9 cellular contexts compared by ENCODE assay signal in genomic region chr11:110094298-110095073, GRCh38. TPM values are rescaled to one million over a fixed set of nuclear protein-coding genes. Genes with fewer than 3 reads are reported as not detected.
DNase-seq lines count a peak whose midpoint lies in the region; ATAC-seq, FAIRE-seq and TF ChIP-seq lines count a peak whose summit lies in the region.
"Had no signal": no experiment of that assay in that cellular context is flagged by ENCODE, and none has a peak within 500 bp of the region (broad histone marks: within the 10 kb centered on the region; RNA-seq: fewer than 3 reads in every experiment).

No MANE protein-coding gene starts in this region.

- peak overlapping the region; percentile 67 for H3K4me3 ChIP-seq in astrocyte of the spinal cord (ENCODE audit: low read depth, low read length)
- peak overlapping the region; percentile 68 to 89 (median 80); a peak in 5 of 6 replicates for H3K4me3 ChIP-seq in HepG2 (replicated peaks in 1 of 3; ENCODE audit: insufficient read depth in 1 of 3, low read depth in 2 of 3, low read length in 3 of 3)
- H3K4me3 ChIP-seq in small intestine (ENCODE audit: low read depth in 1 of 2, low read length in 2 of 2): peak overlapping the region in 1 of 2 donors; percentile 84

- FAIRE-seq in HepG2 (lab: Jason Lieb, UNC): no peak
- FAIRE-seq in small intestine (lab: Jason Lieb, UNC): no peak

- ATAC-seq in HepG2: no peak

- intact Hi-C loops in HepG2 (cut with micrococcal nuclease; ENCODE audit: unreplicated experiment): loop anchor here (5.0 to 10.0 kb wide), 4 partner anchors 33 to 340 kb away; partner anchors contain the start of gene RDX

- TSS peak; percentile 58 for BruUV-seq in HepG2 (replicated peaks; lab: Mats Ljungman, UMichigan)

- in situ Hi-C loops in astrocyte of the spinal cord (cut with HindIII; ENCODE audit: low sequenced_read_pairs): no loop called here
- in situ Hi-C loops in HepG2 (cut with HindIII; ENCODE audit: extremely low pct_ligation_motif_present, low pct_unique_long_range_greater_than_20kb): no loop called here

- TF ChIP-seq EP300 in HepG2 (IDR thresholded peaks at IDR 0.05; ENCODE audit: low read depth in 2 of 2, low read length in 2 of 2) (no peak), HepG2 (CRISPR knock-in tag; IDR thresholded peaks at IDR 0.05; ENCODE audit: borderline replicate concordance) (no peak)

- no peaks in the 10 kb centered on the region for H3K36me3 ChIP-seq in HepG2 (replicated peaks in 1 of 2; ENCODE audit: control insufficient read depth in 1 of 2, insufficient read depth in 2 of 2, low read length in 2 of 2)
- H3K36me3 ChIP-seq in small intestine (ENCODE audit: control insufficient read depth in 2 of 2, insufficient read depth in 2 of 2, low read length in 2 of 2): no peaks in the 10 kb centered on the region

- no peak for TF ChIP-seq RAD21 in HepG2 (CRISPR knock-in tag; IDR thresholded peaks at IDR 0.05)

- H3K27me3 ChIP-seq in HepG2 (ENCODE audit: control insufficient read depth in 1 of 2, insufficient read depth in 2 of 2, low read length in 2 of 2): peaks cover 1 to 9% of the 10 kb centered on the region in 2 experiments; a peak in 2 of 5 replicates
- H3K27me3 ChIP-seq in small intestine (ENCODE audit: control insufficient read depth in 2 of 2, insufficient read depth in 2 of 2, low read length in 2 of 2): no peaks in the 10 kb centered on the region

- CTCF ChIA-PET in activated CD4-positive, alpha-beta T cell treated with anti-CD3 and anti-CD28 coated beads, Interleukin-2, amount 10 ng/mL, durations not matched to agents 7 days and 5 days (lab: Charles Lee): interaction anchor here (4.7 kb wide), 1 partner anchor 17 kb away, joined by 21 read pairs; no protein-coding TSS in a partner anchor
- CTCF ChIA-PET in HepG2 (lab: Yijun Ruan, JAX; ENCODE audit: low intra/inter-chr PET ratio, low total read pairs): no interaction called here

- H3K4me2 ChIP-seq in HepG2 (ENCODE audit: low read depth, low read length): peak overlapping the region; percentile 69

- H3K79me2 ChIP-seq in HepG2 (ENCODE audit: insufficient read depth, low read length): peaks cover 25% of the 10 kb centered on the region

- TF ChIP-seq POLR2A in HepG2 (IDR thresholded peaks at IDR 0.05; ENCODE audit: insufficient read depth in 1 of 2, low read depth in 2 of 2, low read length in 2 of 2): no peak

- H2AFZ ChIP-seq in HepG2 (ENCODE audit: low read length): no peak overlapping the region

- H3K27ac ChIP-seq in HepG2 (ENCODE audit: extremely low read length, insufficient read depth, low read length): peak overlapping the region; percentile 87
- H3K27ac ChIP-seq in temporal lobe (ENCODE audit: low read depth, low read length): peak overlapping the region; percentile 63
- no peak overlapping the region for H3K27ac ChIP-seq in small intestine (ENCODE audit: low read depth in 1 of 2, low read length in 1 of 2)

- H3K27ac Mint-ChIP-seq in activated CD4-positive, alpha-beta T cell treated with anti-CD3 and anti-CD28 coated beads, Interleukin-2, amount 10 ng/mL, durations not matched to agents 7 days and 5 days: no peak overlapping the region
- no peak overlapping the region for H3K27ac Mint-ChIP-seq in immature natural killer cell

- no peaks in the 10 kb centered on the region for H3K9me3 Mint-ChIP-seq in activated CD4-positive, alpha-beta T cell treated with anti-CD3 and anti-CD28 coated beads, Interleukin-2, amount 10 ng/mL, durations not matched to agents 7 days and 5 days
- peaks cover 0 to 7% (median 0%) of the 10 kb centered on the region in 6 donors for H3K9me3 Mint-ChIP-seq in immature natural killer cell

- peak overlapping the region; percentile 87 for H3K9ac ChIP-seq in HepG2 (ENCODE audit: insufficient read depth, low read depth, low read length)

- peaks cover 49% of the 10 kb centered on the region for H3K27me3 Mint-ChIP-seq in activated CD4-positive, alpha-beta T cell treated with anti-CD3 and anti-CD28 coated beads, Interleukin-2, amount 10 ng/mL, durations not matched to agents 7 days and 5 days
- peaks cover 3 to 26% (median 6%) of the 10 kb centered on the region in 3 donors for H3K27me3 Mint-ChIP-seq in immature natural killer cell (ENCODE audit: low read depth in 3 of 3)

- H3K4me3 Mint-ChIP-seq in activated CD4-positive, alpha-beta T cell treated with anti-CD3 and anti-CD28 coated beads, Interleukin-2, amount 10 ng/mL, durations not matched to agents 7 days and 5 days: peak overlapping the region; percentile 65
- H3K4me3 Mint-ChIP-seq in immature natural killer cell: peak overlapping the region in 2 of 5 donors; percentile 69 to 72

- H3K36me3 Mint-ChIP-seq in activated CD4-positive, alpha-beta T cell treated with anti-CD3 and anti-CD28 coated beads, Interleukin-2, amount 10 ng/mL, durations not matched to agents 7 days and 5 days (ENCODE audit: low read depth): no peaks in the 10 kb centered on the region
- H3K36me3 Mint-ChIP-seq in immature natural killer cell: no peaks in the 10 kb centered on the region

- no peak for DNase-seq in activated CD4-positive, alpha-beta T cell treated with anti-CD3 and anti-CD28 coated beads, Interleukin-2, amount 10 ng/mL, durations not matched to agents 7 days and 5 days
- DNase-seq in activated CD4-positive, alpha-beta T cell treated with anti-CD3 and anti-CD28 coated beads, Interleukin-2, amount 50 U/mL, for 4 hours: no peak
- no peak for DNase-seq in astrocyte of the spinal cord (ENCODE audit: low read depth, low spot score)
- no peak for DNase-seq in HepG2 (ENCODE audit: low spot score)
- no peak for DNase-seq in small intestine
- no peak for DNase-seq in HUDEP-2 (lab: John Stamatoyannopoulos, UW; ENCODE audit: unreplicated experiment in 76 of 76)
- DNase-seq in immature natural killer cell: no peak
- DNase-seq: cortex of kidney had no signal

- peaks cover 11% of the 10 kb centered on the region for H3K4me1 Mint-ChIP-seq in activated CD4-positive, alpha-beta T cell treated with anti-CD3 and anti-CD28 coated beads, Interleukin-2, amount 10 ng/mL, durations not matched to agents 7 days and 5 days
- H3K4me1 Mint-ChIP-seq in immature natural killer cell: peaks cover 8 to 12% of the 10 kb centered on the region in 2 donors

- H3K4me1 ChIP-seq in HepG2 (ENCODE audit: insufficient read depth, low read length): peaks cover 27% of the 10 kb centered on the region
- no peaks in the 10 kb centered on the region for H3K4me1 ChIP-seq in small intestine (ENCODE audit: control insufficient read depth in 2 of 2, insufficient read depth in 1 of 2, low read depth in 1 of 2, low read length in 1 of 2)

- H3K9me3 ChIP-seq in HepG2 (ENCODE audit: low read length): no peaks in the 10 kb centered on the region
- no peaks in the 10 kb centered on the region for H3K9me3 ChIP-seq in small intestine (ENCODE audit: control insufficient read depth, low read depth)

- TF ChIP-seq CTCF in astrocyte of the spinal cord (IDR thresholded peaks at IDR 0.05; ENCODE audit: low read depth, low read length): no peak
- no peak for TF ChIP-seq CTCF in HepG2 (CRISPR knock-in tag; IDR thresholded peaks at IDR 0.05)

- no peaks in the 10 kb centered on the region for H4K20me1 ChIP-seq in HepG2 (ENCODE audit: insufficient read depth, low read length)

- WGBS in HepG2 (ENCODE audit: low lambda C conversion rate): 58% methylated on average over 7 of the region's 7 CpGs
- WGBS in small intestine, 3 donors: 30 to 39% (median 38%) methylated on average over 7 of the region's 7 CpGs

- POLR2A ChIA-PET in activated CD4-positive, alpha-beta T cell treated with anti-CD3 and anti-CD28 coated beads, Interleukin-2, amount 10 ng/mL, durations not matched to agents 7 days and 5 days (lab: Charles Lee): no interaction called here
- POLR2A ChIA-PET in HepG2 (lab: Yijun Ruan, JAX): no interaction called here

TF ChIP-seq in HepG2, 621 proteins besides CTCF, POLR2A, EP300 and RAD21 (continues in another document):
- TF ChIP-seq PRMT3 (CRISPR knock-in tag; IDR thresholded peaks at IDR 0.05; ENCODE audit: borderline replicate concordance, low read depth) (no peak), ZNF136 (CRISPR knock-in tag; IDR thresholded peaks at IDR 0.05; ENCODE audit: low read depth) (no peak), HNRNPL (IDR thresholded peaks at IDR 0.05; ENCODE audit: low read depth, low read length) (no peak)

RNA-seq across cellular contexts. Expression of gene ZC3H12C, which starts 1.3 kb away (rescaled TPM):
- under 1 TPM; 0.40 to 0.50 TPM for total RNA-seq in activated CD4-positive, alpha-beta T cell treated with anti-CD3 and anti-CD28 coated beads, Interleukin-2, amount 10 ng/mL, durations not matched to agents 7 days and 5 days
- total RNA-seq in HepG2 (2016; rRNA removed; fragmentation: Illumina TruSeq; extraction: Trizol) (5.7 and 6.8 TPM in 2 replicates), temporal lobe (17.2 TPM)
- 9.0 and 9.5 TPM in 2 replicates for total RNA-seq in HepG2 (2016; cell fraction: cytosol; rRNA removed; fragmentation: Illumina TruSeq; extraction: Trizol; ENCODE audit: low read depth)
- total RNA-seq in HepG2 (2016; cell fraction: insoluble cytoplasmic fraction; rRNA removed; fragmentation: Illumina TruSeq; extraction: Trizol): 5.1 and 5.4 TPM in 2 replicates
- total RNA-seq in HepG2 (2016; cell fraction: membrane; rRNA removed; fragmentation: Illumina TruSeq; extraction: Trizol): 5.2 and 6.0 TPM in 2 replicates
- 7.1 and 8.4 TPM in 2 replicates for total RNA-seq in HepG2 (2016; cell fraction: nucleus; rRNA removed; fragmentation: Illumina TruSeq; extraction: Trizol)
- polyA plus RNA-seq in HepG2 (2011; rRNA removed) (2.2 and 2.4 TPM in 2 replicates), small intestine (1 to 10 TPM in 1 of 3 donors, under 1 TPM in 2; 0.27 to 1.6 (median 0.67) TPM), immature natural killer cell (not detected)
- polyA plus RNA-seq in HepG2 (2011; cell fraction: cytosol; rRNA removed): 1.3 and 1.4 TPM in 2 replicates
- polyA plus RNA-seq in HepG2 (2011; cell fraction: nucleus; rRNA removed): 4.8 and 6.1 TPM in 2 replicates
- 1.3 and 1.5 TPM in 2 replicates for polyA plus RNA-seq in HepG2 (2012)
- polyA plus RNA-seq in HepG2 (2016; cell fraction: cytosol; fragmentation: Illumina TruSeq; extraction: Trizol; ENCODE audit: low read depth): 0.08 TPM in 2 replicates
- 2.1 and 2.3 TPM in 2 replicates for polyA plus RNA-seq in HepG2 (2016; cell fraction: insoluble cytoplasmic fraction; fragmentation: Illumina TruSeq; extraction: Trizol; ENCODE audit: low read depth)
- polyA plus RNA-seq in HepG2 (2016; cell fraction: membrane; fragmentation: Illumina TruSeq; extraction: Trizol; ENCODE audit: low read depth): 0.30 TPM in 2 replicates
- polyA plus RNA-seq in HepG2 (2016; cell fraction: nucleus; fragmentation: Illumina TruSeq; extraction: Trizol; ENCODE audit: insufficient read depth, low read depth): 4.9 and 5.1 TPM in 2 replicates
- polyA minus RNA-seq in HepG2 (2011; rRNA and poly(A)+ RNA removed; ENCODE audit: low replicate concordance): 4.1 and 15.9 TPM in 2 replicates
- polyA minus RNA-seq in HepG2 (2011; cell fraction: cytosol; rRNA and poly(A)+ RNA removed): 3.7 and 4.2 TPM in 2 replicates
- 9.8 and 12.9 TPM in 2 replicates for polyA minus RNA-seq in HepG2 (2011; cell fraction: nucleus; rRNA and poly(A)+ RNA removed)

Comparison
In these comparisons a context has a peak if more than half of its experiments do, and no peak if none do; other contexts are left out.
1. H3K27ac ChIP-seq: peak in HepG2 (single experiment) and temporal lobe (single experiment); none in small intestine (0 of 2).